In genomic region chr7:150313870-150314269, GRCh38 we compare ENCODE assay signal across 1 cellular context.
A peak's percentile ranks its signal among the peaks of the same experiment; 100 is the strongest.
TF ChIP-seq lines count a peak whose summit lies in the region.

No MANE protein-coding gene starts in this region.

TF ChIP-seq in K562, 482 proteins besides CTCF, POLR2A, EP300 and RAD21 (continued from another document and continues in another):
- TF ChIP-seq THAP12 (CRISPR knock-in tag; IDR thresholded peaks at IDR 0.05) (no peak), SP1 (CRISPR knock-in tag; IDR thresholded peaks at IDR 0.05) (no peak), SETDB1 (IDR thresholded peaks at IDR 0.05; ENCODE audit: low read length) (no peak), VEZF1 (CRISPR knock-in tag; IDR thresholded peaks at IDR 0.05) (0 out of 2 replicates have a peak, but pooled peaks have one; percentile 2), CTBP1 (IDR thresholded peaks at IDR 0.05; ENCODE audit: borderline replicate concordance) (no peak), ZBTB9 (CRISPR knock-in tag; IDR thresholded peaks at IDR 0.05) (0 out of 2 replicates have a peak, but pooled peaks have one; percentile 41), SOX6 (IDR thresholded peaks at IDR 0.05) (no peak), BCLAF1 (IDR thresholded peaks at IDR 0.05; ENCODE audit: borderline replicate concordance in 1 of 2, control insufficient read depth in 1 of 2, low read depth in 2 of 2, low read length in 1 of 2) (no peak), MTF1 (CRISPR knock-in tag; IDR thresholded peaks at IDR 0.05; ENCODE audit: borderline replicate concordance) (0 out of 2 replicates have a peak, but pooled peaks have one; percentile 5), CUX1 (CRISPR knock-in tag; IDR thresholded peaks at IDR 0.05) (no peak), CREBBP (IDR thresholded peaks at IDR 0.05; ENCODE audit: low read depth, low read length) (no peak), ZNF655 (CRISPR knock-in tag; IDR thresholded peaks at IDR 0.05) (no peak), PRMT5 (CRISPR knock-in tag; IDR thresholded peaks at IDR 0.05) (no peak), DNMT1 (IDR thresholded peaks at IDR 0.05) (no peak), KAT7 (CRISPR knock-in tag; IDR thresholded peaks at IDR 0.05; ENCODE audit: borderline replicate concordance) (no peak), CHD1 (IDR thresholded peaks at IDR 0.05; ENCODE audit: low read length) (no peak), YY1 (IDR thresholded peaks at IDR 0.05; ENCODE audit: borderline replicate concordance in 1 of 3, control insufficient read depth in 1 of 3, extremely low read depth in 1 of 3, insufficient read depth in 3 of 3, insufficient read length in 1 of 3, insufficient replicate concordance in 2 of 3, low read depth in 1 of 3, low read length in 2 of 3) (no peak), ZNF175 (CRISPR knock-in tag; IDR thresholded peaks at IDR 0.05; ENCODE audit: low read depth) (0 out of 2 replicates have a peak, but pooled peaks have one; percentile 5), OTX1 (CRISPR knock-in tag; IDR thresholded peaks at IDR 0.05) (no peak), NR2F6 (CRISPR knock-in tag; IDR thresholded peaks at IDR 0.05) (no peak), NR3C1 (CRISPR knock-in tag; IDR thresholded peaks at IDR 0.05) (no peak), FOXK1 (CRISPR knock-in tag; IDR thresholded peaks at IDR 0.05; ENCODE audit: borderline replicate concordance) (no peak), ID3 (CRISPR knock-in tag; IDR thresholded peaks at IDR 0.05) (no peak), ID3 (tag; IDR thresholded peaks at IDR 0.05) (peak; percentile 73; the same call in 1 of the 2 replicates), MEF2A (IDR thresholded peaks at IDR 0.05; ENCODE audit: control insufficient read depth, low read depth, low read length) (no peak), E4F1 (CRISPR knock-in tag; IDR thresholded peaks at IDR 0.05; ENCODE audit: borderline replicate concordance) (no peak), RCOR1 (IDR thresholded peaks at IDR 0.05; ENCODE audit: borderline replicate concordance in 1 of 2, low read depth in 2 of 2, low read length in 2 of 2) (no peak), STAT6 (CRISPR knock-in tag; IDR thresholded peaks at IDR 0.05) (no peak), CXXC5 (CRISPR knock-in tag; IDR thresholded peaks at IDR 0.05) (0 out of 2 replicates have a peak, but pooled peaks have one; percentile 17), MED1 (CRISPR knock-in tag; IDR thresholded peaks at IDR 0.05; ENCODE audit: borderline replicate concordance) (no peak), RFX5 (IDR thresholded peaks at IDR 0.05; ENCODE audit: low read depth, low read length) (no peak), TAF1 (IDR thresholded peaks at IDR 0.05; ENCODE audit: control insufficient read depth, extremely low read depth, insufficient read depth, low read length, severe bottlenecking) (no peak), ETS2 (tag; IDR thresholded peaks at IDR 0.05; ENCODE audit: borderline replicate concordance, poor library complexity, severe bottlenecking) (no peak), NBN (IDR thresholded peaks at IDR 0.05; ENCODE audit: low read depth) (no peak), MBD2 (IDR thresholded peaks at IDR 0.05; ENCODE audit: borderline replicate concordance, low read depth) (peak; percentile 44; the same call in 1 of the 2 replicates), CREM (IDR thresholded peaks at IDR 0.05; ENCODE audit: low read depth) (no peak), ZNF551 (CRISPR knock-in tag; IDR thresholded peaks at IDR 0.05) (no peak), SREBF2 (CRISPR knock-in tag; IDR thresholded peaks at IDR 0.05) (no peak), TCF7L2 (IDR thresholded peaks at IDR 0.05; ENCODE audit: low read depth, low read length) (no peak)
